Comparison of ENCODE assay signal across 30 cellular contexts in genomic region chr10:43000651-43001426, GRCh38.
DNase-seq lines count a peak whose midpoint lies in the region; ATAC-seq and TF ChIP-seq lines count a peak whose summit lies in the region.
"Had no signal": no experiment of that assay in that cellular context is flagged by ENCODE, and none has a peak within 500 bp of the region (broad histone marks: within the 10 kb centered on the region; RNA-seq: fewer than 3 reads in every experiment).

No MANE protein-coding gene starts in this region.

- H3K27me3 Mint-ChIP-seq in CD4-positive, alpha-beta T cell, result no peaks in the 10 kb centered on the region
- H3K27me3 Mint-ChIP-seq in T-helper 2 cell treated with Interferon-gamma antibody and Interleukin-4, amounts not matched to agents 5 μg/mL and 100 μg/mL, for 36 hours (ENCODE audit: low read depth), result peaks cover 2% of the 10 kb centered on the region

- H3K27ac ChIP-seq in Panc1 (ENCODE audit: low read length), result no peak overlapping the region
- no peak overlapping the region for H3K27ac ChIP-seq in CD4-positive, alpha-beta T cell (ENCODE audit: low read depth, low read length)
- H3K27ac ChIP-seq: BLaER1, dorsolateral prefrontal cortex, skin epidermis, suprapubic skin, uterus had no signal

- in situ Hi-C loops in GM13976 (cut with MboI; ENCODE audit: low sequenced_read_pairs, unreplicated experiment) (no loop called here), Panc1 (cut with HindIII; ENCODE audit: low pct_unique_long_range_greater_than_20kb, low sequenced_read_pairs) (no loop called here)

- H3K9me3 Mint-ChIP-seq in CD4-positive, alpha-beta T cell, result no peaks in the 10 kb centered on the region
- no peaks in the 10 kb centered on the region for H3K9me3 Mint-ChIP-seq in T-helper 2 cell treated with Interferon-gamma antibody and Interleukin-4, amounts not matched to agents 5 μg/mL and 100 μg/mL, for 36 hours
- H3K9me3 Mint-ChIP-seq: activated naive CD8-positive, alpha-beta T cell treated with anti-CD3 and anti-CD28 coated beads, Interleukin-2, amount 10 ng/mL, durations not matched to agents 7 days and 5 days; activated T-helper 2 cell treated with anti-CD3 and anti-CD28 coated beads, Interferon-gamma antibody, Interleukin-2, Interleukin-4, amounts not matched to agents 10 μg/mL and 5 μg/mL and 100 μg/mL, durations not matched to agents 14 hours and 24 hours and 36 hours had no signal

- H3K36me3 Mint-ChIP-seq in CD4-positive, alpha-beta T cell (ENCODE audit: low read depth), result no peaks in the 10 kb centered on the region
- H3K36me3 Mint-ChIP-seq in T-helper 2 cell treated with Interferon-gamma antibody and Interleukin-4, amounts not matched to agents 5 μg/mL and 100 μg/mL, for 36 hours (ENCODE audit: low read depth), result no peaks in the 10 kb centered on the region
- H3K36me3 Mint-ChIP-seq: activated naive CD8-positive, alpha-beta T cell treated with anti-CD3 and anti-CD28 coated beads, Interleukin-2, amount 10 ng/mL, durations not matched to agents 7 days and 5 days had no signal

- no peaks in the 10 kb centered on the region for H3K36me3 ChIP-seq in Panc1 (ENCODE audit: control insufficient read depth, insufficient read depth, low read length)
- H3K36me3 ChIP-seq: BLaER1, MG63, suprapubic skin, uterus had no signal

- no TSS peak for BruUV-seq in Panc1 (replicated peaks; lab: Mats Ljungman, UMichigan)

- no peak overlapping the region for H3K27ac Mint-ChIP-seq in CD4-positive, alpha-beta T cell
- H3K27ac Mint-ChIP-seq in T-helper 2 cell treated with Interferon-gamma antibody and Interleukin-4, amounts not matched to agents 5 μg/mL and 100 μg/mL, for 36 hours, result no peak overlapping the region
- H3K27ac Mint-ChIP-seq: activated naive CD8-positive, alpha-beta T cell treated with anti-CD3 and anti-CD28 coated beads, Interleukin-2, amount 10 ng/mL, durations not matched to agents 7 days and 5 days; activated T-helper 2 cell treated with anti-CD3 and anti-CD28 coated beads, Interferon-gamma antibody, Interleukin-2, Interleukin-4, amounts not matched to agents 10 μg/mL and 5 μg/mL and 100 μg/mL, durations not matched to agents 14 hours and 24 hours and 36 hours had no signal

- H3K9me3 ChIP-seq in Panc1 (ENCODE audit: control insufficient read depth, insufficient read depth, low read depth, low read length), result no peaks in the 10 kb centered on the region
- H3K9me3 ChIP-seq in CD4-positive, alpha-beta T cell (ENCODE audit: control insufficient read depth, low read length), result no peaks in the 10 kb centered on the region
- H3K9me3 ChIP-seq: BLaER1, MG63, suprapubic skin, uterus had no signal

- ATAC-seq in Panc1 (0 out of 2 replicates have a peak, but pooled peaks have one; percentile 15), GM21367 (IDR thresholded peaks at IDR 0.05; ENCODE audit: unreplicated experiment) (no peak), HG02884 (IDR thresholded peaks at IDR 0.05; ENCODE audit: unreplicated experiment) (no peak)
- no peak for ATAC-seq in CD4-positive, alpha-beta T cell (ENCODE audit: poor library complexity)
- ATAC-seq: HCT116, K562, PC-3 had no signal

- CTCF ChIA-PET in Panc1 (lab: Charles Lee), result no interaction called here
- CTCF ChIA-PET in CD4-positive, alpha-beta T cell (lab: Charles Lee), result no interaction called here

- DNase-seq in AG20443 (ENCODE audit: low spot score), result peak; percentile 6
- peak; percentile 17 for DNase-seq in GM13976 (ENCODE audit: low spot score)
- DNase-seq in Panc1 (ENCODE audit: low read depth, low spot score), result no peak
- peak; percentile 9 for DNase-seq in mucosa of gallbladder (ENCODE audit: low spot score)
- no peak for DNase-seq in CD4-positive, alpha-beta T cell
- no peak for DNase-seq in T-helper 2 cell treated with Interferon-gamma antibody and Interleukin-4, amounts not matched to agents 5 μg/mL and 100 μg/mL, for 36 hours (ENCODE audit: low spot score)
- DNase-seq: ACHN; activated CD4-positive, alpha-beta T cell treated with anti-CD3 and anti-CD28 coated beads for 4 hours; activated naive CD8-positive, alpha-beta T cell treated with anti-CD3 and anti-CD28 coated beads, Interleukin-2, amount 10 ng/mL, durations not matched to agents 7 days and 5 days; central memory CD4-positive, alpha-beta T cell; COR-L47; DND-41; MG63; NCI-H1436 treated with DMSO at 0.1 percent for 48 hours; NCI-H2107; NCI-H446 treated with DMSO at 0.1 percent for 48 hours; PC-3; SIG-M5; stimulated activated CD4-positive, alpha-beta T cell treated with anti-CD3 and anti-CD28 coated beads, Interleukin-1b, Interleukin-23, amount 100 ng/mL, for 48 hours had no signal

- no peaks in the 10 kb centered on the region for H3K4me1 ChIP-seq in Panc1 (ENCODE audit: control insufficient read depth, insufficient read depth, low read length)
- H3K4me1 ChIP-seq: suprapubic skin, uterus had no signal

- no peak overlapping the region for H3K4me3 ChIP-seq in Panc1 (ENCODE audit: low read depth in 2 of 2, low read length in 2 of 2)
- H3K4me3 ChIP-seq: BLaER1, dorsolateral prefrontal cortex, K562, lung, MG63, skin epidermis, suprapubic skin, uterus had no signal

- H3K4me1 Mint-ChIP-seq in CD4-positive, alpha-beta T cell (ENCODE audit: low read depth), result no peaks in the 10 kb centered on the region
- no peaks in the 10 kb centered on the region for H3K4me1 Mint-ChIP-seq in T-helper 2 cell treated with Interferon-gamma antibody and Interleukin-4, amounts not matched to agents 5 μg/mL and 100 μg/mL, for 36 hours (ENCODE audit: low read depth)
- H3K4me1 Mint-ChIP-seq: activated naive CD8-positive, alpha-beta T cell treated with anti-CD3 and anti-CD28 coated beads, Interleukin-2, amount 10 ng/mL, durations not matched to agents 7 days and 5 days had no signal

- intact Hi-C loops in Panc1 (cut with micrococcal nuclease; ENCODE audit: unreplicated experiment), result no loop called here
- intact Hi-C loops in CD4-positive, alpha-beta T cell (cut with DNase I, micrococcal nuclease), result no loop called here

- H3K4me3 Mint-ChIP-seq in CD4-positive, alpha-beta T cell, result no peak overlapping the region
- no peak overlapping the region for H3K4me3 Mint-ChIP-seq in T-helper 2 cell treated with Interferon-gamma antibody and Interleukin-4, amounts not matched to agents 5 μg/mL and 100 μg/mL, for 36 hours
- H3K4me3 Mint-ChIP-seq: activated naive CD8-positive, alpha-beta T cell treated with anti-CD3 and anti-CD28 coated beads, Interleukin-2, amount 10 ng/mL, durations not matched to agents 7 days and 5 days had no signal

- no peak for TF ChIP-seq CTCF in GM13976 (IDR thresholded peaks at IDR 0.05; ENCODE audit: borderline replicate concordance, control extremely low read depth, extremely low read depth, insufficient read depth, missing control alignments)
- TF ChIP-seq CTCF in Panc1 (IDR thresholded peaks at IDR 0.05), result no peak
- no peak for TF ChIP-seq CTCF in CD4-positive, alpha-beta T cell (IDR thresholded peaks at IDR 0.05)

- POLR2A ChIA-PET in Panc1 (lab: Charles Lee), result no interaction called here
- POLR2A ChIA-PET in CD4-positive, alpha-beta T cell (lab: Charles Lee), result no interaction called here

- peaks cover 2% of the 10 kb centered on the region for H3K27me3 ChIP-seq in Panc1 (ENCODE audit: control insufficient read depth, insufficient read depth, low read length)
- H3K27me3 ChIP-seq in CD4-positive, alpha-beta T cell (ENCODE audit: control insufficient read depth, insufficient read depth, low read length), result no peaks in the 10 kb centered on the region
- H3K27me3 ChIP-seq: BLaER1, MG63, uterus had no signal

Comparison
In these comparisons a context has a peak if more than half of its experiments do, and no peak if none do; other contexts are left out.
1. DNase-seq: peak in AG20443 (single experiment), GM13976 (single experiment) and mucosa of gallbladder (single experiment); none in Panc1 (single experiment), CD4-positive, alpha-beta T cell (0 of 10) and T-helper 2 cell treated with Interferon-gamma antibody and Interleukin-4, amounts not matched to agents 5 μg/mL and 100 μg/mL, for 36 hours (single experiment).